Comparison of ENCODE assay signal across 1 cellular context in genomic region chr1:11934295-11935039, GRCh38.
TF ChIP-seq lines count a peak whose summit lies in the region.

TSS of gene PLOD1 (plus strand) at chr1:11934717. CDS start at chr1:11934780, 63 bp downstream.

TF ChIP-seq in K562, 482 proteins besides CTCF, POLR2A, EP300 and RAD21 (continued from another document and continues in another):
- TF ChIP-seq ZNF740 (CRISPR knock-in tag; IDR thresholded peaks at IDR 0.05) (peak; percentile 70; the same call in 1 of the 2 replicates), ZNF740 (tag; IDR thresholded peaks at IDR 0.05) (0 out of 4 replicates have a peak, but pooled peaks of 1 of the 2 experiments have one; percentile 67), GABPB1 (CRISPR knock-in tag; IDR thresholded peaks at IDR 0.05) (peak; percentile 74), SRSF1 (IDR thresholded peaks at IDR 0.05; ENCODE audit: low read depth, low read length) (no peak), CXXC5 (CRISPR knock-in tag; IDR thresholded peaks at IDR 0.05) (peak; percentile 88), RREB1 (CRISPR knock-in tag; IDR thresholded peaks at IDR 0.05) (no peak), DPF2 (IDR thresholded peaks at IDR 0.05) (no peak), GABPB2 (CRISPR knock-in tag; conservative IDR thresholded peaks at IDR 0.05) (no peak), U2AF2 (optimal IDR thresholded peaks at IDR 0.05; ENCODE audit: low read depth, low read length) (no peak), HDAC1 (IDR thresholded peaks at IDR 0.05) (peak; percentile 64 to 70; a peak in 3 of 4 replicates), ZNF639 (CRISPR knock-in tag; conservative IDR thresholded peaks at IDR 0.05 in 1 of 2, IDR thresholded peaks at IDR 0.05 in 1 of 2) (no peak), DIDO1 (tag; IDR thresholded peaks at IDR 0.05; ENCODE audit: low read depth) (no peak), MEF2A (IDR thresholded peaks at IDR 0.05; ENCODE audit: control insufficient read depth, low read depth, low read length) (no peak), JUND (IDR thresholded peaks at IDR 0.05; ENCODE audit: borderline replicate concordance, low read depth, low read length) (peak; percentile 15), JUND (tag; IDR thresholded peaks at IDR 0.05; ENCODE audit: borderline replicate concordance, low read depth, low read length) (no peak), TAF1 (IDR thresholded peaks at IDR 0.05; ENCODE audit: control insufficient read depth, extremely low read depth, insufficient read depth, low read length, severe bottlenecking) (peak; percentile 72), MLX (CRISPR knock-in tag; conservative IDR thresholded peaks at IDR 0.05) (no peak), FOXM1 (IDR thresholded peaks at IDR 0.05; ENCODE audit: low read depth) (peak; percentile 37; the same call in 1 of the 2 replicates), FOXM1 (CRISPR knock-in tag; IDR thresholded peaks at IDR 0.05; ENCODE audit: low read depth) (0 out of 2 replicates have a peak, but pooled peaks have one; percentile 45), ZNF584 (CRISPR knock-in tag; IDR thresholded peaks at IDR 0.05; ENCODE audit: low read depth) (no peak; the same call in 1 of the 2 replicates), ZFX (CRISPR knock-in tag; IDR thresholded peaks at IDR 0.05) (peak; percentile 98), FOXK1 (CRISPR knock-in tag; IDR thresholded peaks at IDR 0.05; ENCODE audit: borderline replicate concordance) (no peak), ZNF41 (CRISPR knock-in tag; conservative IDR thresholded peaks at IDR 0.05) (no peak), KAT8 (IDR thresholded peaks at IDR 0.05; ENCODE audit: low read depth) (no peak), E2F3 (CRISPR knock-in tag; IDR thresholded peaks at IDR 0.05) (no peak), SNRNP70 (optimal IDR thresholded peaks at IDR 0.05; ENCODE audit: low read depth, low read length) (no peak), ZNF699 (CRISPR knock-in tag; IDR thresholded peaks at IDR 0.05; ENCODE audit: insufficient replicate concordance) (no peak), ELK3 (CRISPR knock-in tag; IDR thresholded peaks at IDR 0.05) (no peak), KLF10 (CRISPR knock-in tag; IDR thresholded peaks at IDR 0.05) (no peak), PKNOX1 (IDR thresholded peaks at IDR 0.05) (peak; percentile 23; the same call in 1 of the 2 replicates), NONO (IDR thresholded peaks at IDR 0.05; ENCODE audit: low read depth in 2 of 2, low read length in 1 of 2) (peak in 1 of 2 experiments; percentile 28; a peak in 3 of 4 replicates), KAT7 (CRISPR knock-in tag; IDR thresholded peaks at IDR 0.05; ENCODE audit: borderline replicate concordance) (peak; percentile 67), XRCC3 (IDR thresholded peaks at IDR 0.05) (no peak), RHOXF2B (CRISPR knock-in tag; conservative IDR thresholded peaks at IDR 0.05) (0 out of 2 replicates have a peak, but pooled peaks have one; percentile 69), BHLHE40 (IDR thresholded peaks at IDR 0.05; ENCODE audit: low read length) (peak; percentile 13; the same call in 1 of the 2 replicates)
- TF ChIP-seq, protein P1, sequence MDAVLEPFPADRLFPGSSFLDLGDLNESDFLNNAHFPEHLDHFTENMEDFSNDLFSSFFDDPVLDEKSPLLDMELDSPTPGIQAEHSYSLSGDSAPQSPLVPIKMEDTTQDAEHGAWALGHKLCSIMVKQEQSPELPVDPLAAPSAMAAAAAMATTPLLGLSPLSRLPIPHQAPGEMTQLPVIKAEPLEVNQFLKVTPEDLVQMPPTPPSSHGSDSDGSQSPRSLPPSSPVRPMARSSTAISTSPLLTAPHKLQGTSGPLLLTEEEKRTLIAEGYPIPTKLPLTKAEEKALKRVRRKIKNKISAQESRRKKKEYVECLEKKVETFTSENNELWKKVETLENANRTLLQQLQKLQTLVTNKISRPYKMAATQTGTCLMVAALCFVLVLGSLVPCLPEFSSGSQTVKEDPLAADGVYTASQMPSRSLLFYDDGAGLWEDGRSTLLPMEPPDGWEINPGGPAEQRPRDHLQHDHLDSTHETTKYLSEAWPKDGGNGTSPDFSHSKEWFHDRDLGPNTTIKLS (IDR thresholded peaks at IDR 0.05; ENCODE audit: borderline replicate concordance, low read depth): peak; percentile 68
- TF ChIP-seq, protein P2, sequence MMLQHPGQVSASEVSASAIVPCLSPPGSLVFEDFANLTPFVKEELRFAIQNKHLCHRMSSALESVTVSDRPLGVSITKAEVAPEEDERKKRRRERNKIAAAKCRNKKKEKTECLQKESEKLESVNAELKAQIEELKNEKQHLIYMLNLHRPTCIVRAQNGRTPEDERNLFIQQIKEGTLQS (IDR thresholded peaks at IDR 0.05): no peak
- TF ChIP-seq, protein P2 (CRISPR knock-in tag; conservative IDR thresholded peaks at IDR 0.05): no peak
- TF ChIP-seq, protein P3, sequence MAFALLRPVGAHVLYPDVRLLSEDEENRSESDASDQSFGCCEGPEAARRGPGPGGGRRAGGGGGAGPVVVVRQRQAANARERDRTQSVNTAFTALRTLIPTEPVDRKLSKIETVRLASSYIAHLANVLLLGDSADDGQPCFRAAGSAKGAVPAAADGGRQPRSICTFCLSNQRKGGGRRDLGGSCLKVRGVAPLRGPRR (CRISPR knock-in tag; IDR thresholded peaks at IDR 0.05): no peak
- TF ChIP-seq, protein P4, sequence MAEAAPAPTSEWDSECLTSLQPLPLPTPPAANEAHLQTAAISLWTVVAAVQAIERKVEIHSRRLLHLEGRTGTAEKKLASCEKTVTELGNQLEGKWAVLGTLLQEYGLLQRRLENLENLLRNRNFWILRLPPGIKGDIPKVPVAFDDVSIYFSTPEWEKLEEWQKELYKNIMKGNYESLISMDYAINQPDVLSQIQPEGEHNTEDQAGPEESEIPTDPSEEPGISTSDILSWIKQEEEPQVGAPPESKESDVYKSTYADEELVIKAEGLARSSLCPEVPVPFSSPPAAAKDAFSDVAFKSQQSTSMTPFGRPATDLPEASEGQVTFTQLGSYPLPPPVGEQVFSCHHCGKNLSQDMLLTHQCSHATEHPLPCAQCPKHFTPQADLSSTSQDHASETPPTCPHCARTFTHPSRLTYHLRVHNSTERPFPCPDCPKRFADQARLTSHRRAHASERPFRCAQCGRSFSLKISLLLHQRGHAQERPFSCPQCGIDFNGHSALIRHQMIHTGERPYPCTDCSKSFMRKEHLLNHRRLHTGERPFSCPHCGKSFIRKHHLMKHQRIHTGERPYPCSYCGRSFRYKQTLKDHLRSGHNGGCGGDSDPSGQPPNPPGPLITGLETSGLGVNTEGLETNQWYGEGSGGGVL (CRISPR knock-in tag; IDR thresholded peaks at IDR 0.05): no peak
